In genomic region chr17:27892542-27892865, GRCh38 we compare ENCODE assay signal across 8 cellular contexts. TPM values are rescaled to one million over a fixed set of nuclear protein-coding genes. Genes with fewer than 3 reads are reported as not detected.
DNase-seq lines count a peak whose midpoint lies in the region; TF ChIP-seq lines count a peak whose summit lies in the region.

No MANE protein-coding gene starts in this region.

- H3K9ac ChIP-seq in trophoblast cell (ENCODE audit: low read length), result peak overlapping the region; percentile 88

- no peak for TF ChIP-seq POLR2A in esophagus squamous epithelium (IDR thresholded peaks at IDR 0.05)

- peaks cover 2% of the 10 kb centered on the region for H3K79me2 ChIP-seq in trophoblast cell (ENCODE audit: control insufficient read depth, insufficient read depth, low read length, poor library complexity)

- no peak overlapping the region for H3K18ac ChIP-seq in trophoblast cell (ENCODE audit: low read length)

- peak overlapping the region; percentile 85 for H3K4me2 ChIP-seq in trophoblast cell (ENCODE audit: low read length)

- no peak overlapping the region for H3K4ac ChIP-seq in trophoblast cell (ENCODE audit: low read depth, low read length)

- POLR2A ChIA-PET in RWPE1 (lab: Yijun Ruan, JAX; ENCODE audit: low non-redundant PET), result interaction anchor here (0.9 kb wide), 1 partner anchor 7 kb away, joined by 4 read pairs; no protein-coding TSS in a partner anchor

- CTCF ChIA-PET in Calu3 (lab: Charles Lee), result interaction anchor here (0.5 to 2.3 kb wide), 8 partner anchors 10 to 443 kb away, joined by 3 to 14 read pairs (median 4); partner anchors contain the start of genes IFT20 and TNFAIP1
- CTCF ChIA-PET in RWPE1 (lab: Yijun Ruan, JAX), result interaction anchor here (0.6 to 5.3 kb wide), 12 partner anchors 8 to 139 kb away, joined by 3 to 22 read pairs (median 4); no protein-coding TSS in a partner anchor

- H3K4me3 ChIP-seq in esophagus squamous epithelium (peak overlapping the region; percentile 53 to 81 (median 66)), trophoblast cell (ENCODE audit: low read depth, low read length) (no peak overlapping the region)

- H2BK12ac ChIP-seq in trophoblast cell (ENCODE audit: low read length), result no peak overlapping the region

- H3K27me3 ChIP-seq in esophagus squamous epithelium (peaks cover 0 to 21% (median 0%) of the 10 kb centered on the region in 4 donors), trophoblast cell (ENCODE audit: insufficient read depth, low read length) (no peaks in the 10 kb centered on the region)

- no peak for DNase-seq in Calu3
- no peak for DNase-seq in RWPE1 (ENCODE audit: low spot score)
- DNase-seq in esophagus squamous epithelium (lab: John Stamatoyannopoulos, UW), result no peak
- no peak for DNase-seq in trophoblast cell
- no peak for DNase-seq in hepatic stellate cell (ENCODE audit: low spot score)
- no peak for DNase-seq in NCI-H1436 treated with DMSO at 0.1 percent for 48 hours (lab: John Stamatoyannopoulos, UW)
- DNase-seq in NCI-H2196 (lab: John Stamatoyannopoulos, UW; ENCODE audit: unreplicated experiment), result no peak
- no peak for DNase-seq in DMS53 (lab: John Stamatoyannopoulos, UW)

- no peak overlapping the region for H4K91ac ChIP-seq in trophoblast cell (ENCODE audit: low read depth, low read length)

- H3K36me3 ChIP-seq in esophagus squamous epithelium, result no peaks in the 10 kb centered on the region
- no peaks in the 10 kb centered on the region for H3K36me3 ChIP-seq in trophoblast cell (ENCODE audit: control insufficient read depth in 1 of 2, insufficient read depth in 2 of 2, low read length in 2 of 2)

- H3K27ac Mint-ChIP-seq in Calu3 (ENCODE audit: unreplicated experiment), result no peak overlapping the region

- H3K9me3 Mint-ChIP-seq in Calu3 (ENCODE audit: low read depth, unreplicated experiment), result no peaks in the 10 kb centered on the region

- no peak overlapping the region for H3K23ac ChIP-seq in trophoblast cell (ENCODE audit: low read length)

- peak overlapping the region; percentile 65 for H3K4me3 Mint-ChIP-seq in Calu3 (ENCODE audit: low read depth, unreplicated experiment)

- H2AFZ ChIP-seq in trophoblast cell (ENCODE audit: insufficient read depth, low read length, poor library complexity), result peak overlapping the region; percentile 66

- no peak overlapping the region for H2AK5ac ChIP-seq in trophoblast cell (ENCODE audit: low read length)

- TSS peak; percentile 41 for BruUV-seq in Calu3 (replicated peaks; lab: Mats Ljungman, UMichigan)

- peaks cover 4 to 17% (median 4%) of the 10 kb centered on the region in 3 donors for H3K4me1 ChIP-seq in esophagus squamous epithelium
- H3K4me1 ChIP-seq in trophoblast cell (ENCODE audit: control insufficient read depth in 1 of 2, insufficient read depth in 2 of 2, low read length in 2 of 2), result peaks cover 10 to 16% of the 10 kb centered on the region in 2 experiments

- TF ChIP-seq CTCF in Calu3 (IDR thresholded peaks at IDR 0.05; ENCODE audit: unreplicated experiment), result no peak
- no peak for TF ChIP-seq CTCF in RWPE1 (conservative IDR thresholded peaks at IDR 0.05; ENCODE audit: low read depth)
- TF ChIP-seq CTCF in esophagus squamous epithelium (IDR thresholded peaks at IDR 0.05), result no peak

- H3K14ac ChIP-seq in trophoblast cell (ENCODE audit: low read length), result no peak overlapping the region

- peaks cover 18% of the 10 kb centered on the region for H3K36me3 Mint-ChIP-seq in Calu3 (ENCODE audit: insufficient read depth, unreplicated experiment)

- peak overlapping the region; percentile 17 for H4K12ac ChIP-seq in trophoblast cell (ENCODE audit: low read depth, low read length)

- peak overlapping the region; percentile 97 for H4K8ac ChIP-seq in trophoblast cell (ENCODE audit: low read depth, low read length)

- no peak overlapping the region for H2BK120ac ChIP-seq in trophoblast cell (ENCODE audit: insufficient read depth, low read length, poor library complexity)

- 27 to 30% methylated on average over 3 of the region's 3 CpGs for WGBS in esophagus squamous epithelium, 2 donors
- no CpG with 5 or more reads among the region's 3 CpGs for WGBS in trophoblast cell (ENCODE audit: extremely low coverage, insufficient coverage, insufficient read length)

- peaks cover 11% of the 10 kb centered on the region for H3K4me1 Mint-ChIP-seq in Calu3 (ENCODE audit: low read depth, unreplicated experiment)

- no peaks in the 10 kb centered on the region for H3K9me3 ChIP-seq in esophagus squamous epithelium
- H3K9me3 ChIP-seq in trophoblast cell (ENCODE audit: insufficient read depth, low read depth, low read length), result no peaks in the 10 kb centered on the region

- intact Hi-C loops in Calu3 (cut with micrococcal nuclease; ENCODE audit: unreplicated experiment) (loop anchor here (10.0 kb wide), 4 partner anchors 48 to 412 kb away; no protein-coding TSS in a partner anchor), esophagus squamous epithelium (cut with DNase I) (no loop called here)

- H3K27ac ChIP-seq in RWPE1 (peak overlapping the region; percentile 65), esophagus squamous epithelium (peak overlapping the region; percentile 71 to 87 (median 86)), trophoblast cell (ENCODE audit: low read depth, low read length) (no peak overlapping the region)

- no peak overlapping the region for H2BK5ac ChIP-seq in trophoblast cell (ENCODE audit: low read depth, low read length, poor library complexity)

- peaks cover 17% of the 10 kb centered on the region for H3K79me1 ChIP-seq in trophoblast cell (ENCODE audit: low read length)

- peaks cover 52% of the 10 kb centered on the region for H3K27me3 Mint-ChIP-seq in Calu3 (ENCODE audit: unreplicated experiment)

RNA-seq across cellular contexts. Expression of gene LYRM9, which starts 0.7 kb away (rescaled TPM):
- total RNA-seq in Calu3 (2022) (1.5 and 1.7 TPM in 2 replicates), esophagus squamous epithelium (1 to 10 TPM; 1.7 to 9.8 (median 6.1) TPM)
- polyA plus RNA-seq in trophoblast cell (2013), result 3.0 and 3.9 TPM in 2 replicates
